In the genomic region with DNA sequence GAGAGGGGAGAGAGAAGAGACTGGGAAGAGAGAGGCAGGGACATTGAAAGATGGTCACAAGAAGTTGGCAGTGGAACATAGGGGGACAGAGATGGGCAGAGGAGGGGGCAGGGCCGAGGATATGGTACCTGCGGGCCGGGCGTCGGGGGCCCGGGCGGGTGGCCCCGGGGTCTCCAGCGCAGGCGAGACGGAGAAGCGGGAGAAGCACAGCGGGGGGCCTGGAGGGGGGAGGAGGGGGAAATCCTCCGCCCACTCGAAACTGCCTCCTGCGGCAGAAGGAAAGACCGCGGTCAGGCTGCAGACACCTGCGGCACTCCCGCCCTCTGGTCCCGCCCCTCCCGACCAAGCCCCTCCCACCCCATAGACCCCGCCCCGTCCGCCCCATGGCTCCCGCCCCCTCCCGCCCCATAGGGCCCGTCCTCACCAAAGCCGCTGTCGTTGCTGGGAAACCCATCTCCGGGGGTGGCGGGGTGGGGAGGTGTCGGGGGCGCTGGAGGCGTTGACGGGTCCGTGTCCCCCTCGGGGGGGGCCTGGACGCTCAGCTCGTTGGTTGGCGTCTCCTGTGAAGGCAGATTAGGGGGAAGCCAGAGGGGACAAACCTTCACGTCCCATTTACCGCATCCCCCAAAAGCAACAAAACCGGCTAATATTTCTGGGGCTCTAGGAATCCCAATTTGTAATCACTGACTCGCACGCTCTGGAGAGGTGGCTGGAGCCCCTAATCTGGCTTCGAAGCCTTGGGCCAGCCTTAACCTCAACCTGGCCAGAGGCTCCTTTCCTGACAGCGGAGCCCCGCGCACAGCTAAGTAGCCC, we compare ENCODE assay signal across 9 cellular contexts. TPM values are rescaled to one million over a fixed set of nuclear protein-coding genes. Genes with fewer than 3 reads are reported as not detected.
DNase-seq lines count a peak whose midpoint lies in the region; ATAC-seq, FAIRE-seq and TF ChIP-seq lines count a peak whose summit lies in the region.
"Had no signal": no experiment of that assay in that cellular context is flagged by ENCODE, and none has a peak within 500 bp of the region (broad histone marks: within the 10 kb centered on the region; RNA-seq: fewer than 3 reads in every experiment).

No MANE protein-coding gene starts in this region.

- H3K36me3 ChIP-seq in GM23338 (ENCODE audit: insufficient read depth) (no peaks in the 10 kb centered on the region), SK-N-MC (ENCODE audit: insufficient read depth, low read length) (no peaks in the 10 kb centered on the region)

- no peaks in the 10 kb centered on the region for H3K9me3 ChIP-seq in SK-N-MC (ENCODE audit: low read depth, low read length)

- no peaks in the 10 kb centered on the region for H3K9me2 ChIP-seq in GM23338 (ENCODE audit: insufficient read depth)

- TF ChIP-seq CTCF in 22Rv1 (IDR thresholded peaks at IDR 0.05) (no peak), GM23338 (conservative IDR thresholded peaks at IDR 0.05; ENCODE audit: low read depth in 2 of 2) (no peak), D721Med (IDR thresholded peaks at IDR 0.05; ENCODE audit: insufficient read depth, missing control alignments) (no peak)

- H3K27ac Mint-ChIP-seq in GM23338: peak overlapping the region; percentile 95
- H3K27ac Mint-ChIP-seq in natural killer cell treated with Interleukin-12 subunit alpha and Interleukin-12 subunit beta and Interleukin-15 and Interleukin-18, amount 100 ng/mL, for 72 hours: peak overlapping the region in 1 of 2 donors; percentile 50
- H3K27ac Mint-ChIP-seq: activated naive CD4-positive, alpha-beta T cell treated with anti-CD3 and anti-CD28 coated beads, Interleukin-2, amount 50 U/mL, for 72 hours had no signal

- H3F3A ChIP-seq in GM23338 (replicated peaks; ENCODE audit: low read depth): peaks cover 37% of the 10 kb centered on the region

- no peak for FAIRE-seq in D721Med (lab: Jason Lieb, UNC)

- H3K27me3 Mint-ChIP-seq in GM23338 (ENCODE audit: insufficient read depth, low read depth, poor library complexity): peaks cover 34% of the 10 kb centered on the region
- H3K27me3 Mint-ChIP-seq in natural killer cell treated with Interleukin-12 subunit alpha and Interleukin-12 subunit beta and Interleukin-15 and Interleukin-18, amount 100 ng/mL, for 72 hours: peaks cover 5 to 14% of the 10 kb centered on the region in 2 donors

- 0 out of 2 replicates have a peak overlapping the region, but pooled peaks have one; percentile 63 for H2AFZ ChIP-seq in GM23338

- peaks cover 6% of the 10 kb centered on the region; the same call in 1 of the 2 replicates for H4K20me1 ChIP-seq in GM23338 (replicated peaks; ENCODE audit: insufficient read depth)

- peaks cover 3% of the 10 kb centered on the region; the same call in 2 of the 3 replicates for H3K36me3 Mint-ChIP-seq in GM23338 (ENCODE audit: low read depth)
- no peaks in the 10 kb centered on the region for H3K36me3 Mint-ChIP-seq in natural killer cell treated with Interleukin-12 subunit alpha and Interleukin-12 subunit beta and Interleukin-15 and Interleukin-18, amount 100 ng/mL, for 72 hours

- no peak overlapping the region for H3K9ac ChIP-seq in SK-N-MC (ENCODE audit: insufficient read length)

- peaks cover 21% of the 10 kb centered on the region for H3K4me1 Mint-ChIP-seq in GM23338
- H3K4me1 Mint-ChIP-seq in natural killer cell treated with Interleukin-12 subunit alpha and Interleukin-12 subunit beta and Interleukin-15 and Interleukin-18, amount 100 ng/mL, for 72 hours (ENCODE audit: low read depth in 2 of 2): peaks cover 27 to 30% of the 10 kb centered on the region in 2 donors

- H3K4me3 Mint-ChIP-seq in GM23338: peak overlapping the region; percentile 75
- peak overlapping the region; percentile 62 for H3K4me3 Mint-ChIP-seq in natural killer cell treated with Interleukin-12 subunit alpha and Interleukin-12 subunit beta and Interleukin-15 and Interleukin-18, amount 100 ng/mL, for 72 hours

- DNase-seq in GM23338 (ENCODE audit: low spot score): peak; percentile 88
- no peak for DNase-seq in SK-N-MC (ENCODE audit: low read depth, low spot score)
- peak; percentile 55 for DNase-seq in astrocyte of the hippocampus (ENCODE audit: low read depth, low spot score)
- DNase-seq in natural killer cell treated with Interleukin-12 subunit alpha and Interleukin-12 subunit beta and Interleukin-15 and Interleukin-18, amount 100 ng/mL, for 72 hours (ENCODE audit: low spot score): no peak
- DNase-seq in D721Med (ENCODE audit: insufficient read length, low spot score): no peak
- no peak for DNase-seq in mucosa of gallbladder (ENCODE audit: low spot score)
- no peak for DNase-seq in 8988T

- peak overlapping the region; percentile 66 for H3K27ac ChIP-seq in 22Rv1
- H3K27ac ChIP-seq in GM23338 (ENCODE audit: low read depth): peak overlapping the region; percentile 93; the same call in 1 of the 2 replicates
- H3K27ac ChIP-seq in SK-N-MC: peak overlapping the region; percentile 46

- H3K27me3 ChIP-seq in GM23338 (ENCODE audit: insufficient read depth): 0 out of 2 replicates have a peak, but pooled peaks cover 2% of the 10 kb centered on the region

- H3K4me1 ChIP-seq in GM23338 (ENCODE audit: insufficient read depth): peaks cover 23% of the 10 kb centered on the region

- H3K9me3 Mint-ChIP-seq in GM23338: no peaks in the 10 kb centered on the region; the same call in 1 of the 3 replicates
- H3K9me3 Mint-ChIP-seq in natural killer cell treated with Interleukin-12 subunit alpha and Interleukin-12 subunit beta and Interleukin-15 and Interleukin-18, amount 100 ng/mL, for 72 hours: no peaks in the 10 kb centered on the region
- H3K9me3 Mint-ChIP-seq: activated naive CD4-positive, alpha-beta T cell treated with anti-CD3 and anti-CD28 coated beads, Interleukin-2, amount 50 U/mL, for 72 hours had no signal

- H3K79me2 ChIP-seq in GM23338 (replicated peaks; ENCODE audit: insufficient read depth): no peaks in the 10 kb centered on the region

- peak; percentile 13 for ATAC-seq in GM23338
- ATAC-seq in natural killer cell treated with Interleukin-12 subunit alpha and Interleukin-12 subunit beta and Interleukin-15 and Interleukin-18, amount 100 ng/mL, for 72 hours: no peak

- H3K4me3 ChIP-seq in GM23338 (peak overlapping the region; percentile 76), SK-N-MC (peak overlapping the region; percentile 56)

- peak overlapping the region; percentile 90 for H3K4me2 ChIP-seq in GM23338

TF ChIP-seq in GM23338, 12 proteins besides CTCF, POLR2A, EP300 and RAD21 (continues in another document):
- TF ChIP-seq POLR2AphosphoS5 (IDR thresholded peaks at IDR 0.05; ENCODE audit: low read depth) (no peak), ZNF114 (CRISPR knock-in tag; IDR thresholded peaks at IDR 0.05) (no peak), NANOG (IDR thresholded peaks at IDR 0.05; ENCODE audit: borderline replicate concordance) (no peak)

RNA-seq across cellular contexts. Expression of a gene that starts 20.4 kb away (rescaled TPM):
- total RNA-seq in GM23338 (2014; rRNA removed; shearing (Covaris generic)): 5.7 and 11.8 TPM in 2 replicates
- 1.6 and 2.0 TPM in 2 replicates for polyA plus RNA-seq in GM23338 (2016; fragmentation: Nextera tagmentation; extraction: Ambion mirVana)
- total RNA-seq in natural killer cell treated with Interleukin-12 subunit alpha and Interleukin-12 subunit beta and Interleukin-15 and Interleukin-18, amount 100 ng/mL, for 72 hours: 1 to 10 TPM in 1 of 2 donors, under 1 TPM in 1; 0.40 to 1.3 TPM
- 21.0 TPM for total RNA-seq in mucosa of gallbladder

RNA-seq across cellular contexts. Expression of a gene that starts 22.0 kb away (rescaled TPM):
- 42.6 and 60.4 TPM in 2 replicates for total RNA-seq in GM23338 (2014; rRNA removed; shearing (Covaris generic))
- 38.8 and 41.1 TPM in 2 replicates for polyA plus RNA-seq in GM23338 (2016; fragmentation: Nextera tagmentation; extraction: Ambion mirVana)
- 10 to 100 TPM; 66.4 to 66.9 TPM for total RNA-seq in natural killer cell treated with Interleukin-12 subunit alpha and Interleukin-12 subunit beta and Interleukin-15 and Interleukin-18, amount 100 ng/mL, for 72 hours
- 141 TPM for total RNA-seq in mucosa of gallbladder

RNA-seq across cellular contexts. Expression of a gene that starts 35.8 kb away (rescaled TPM):
- 0.94 and 1.2 TPM in 2 replicates for total RNA-seq in GM23338 (2014; rRNA removed; shearing (Covaris generic))
- polyA plus RNA-seq in GM23338 (2016; fragmentation: Nextera tagmentation; extraction: Ambion mirVana): 0.73 and 0.81 TPM in 2 replicates
- total RNA-seq in natural killer cell treated with Interleukin-12 subunit alpha and Interleukin-12 subunit beta and Interleukin-15 and Interleukin-18, amount 100 ng/mL, for 72 hours: 1 to 10 TPM; 2.1 to 4.6 TPM
- 1.0 TPM for total RNA-seq in mucosa of gallbladder

RNA-seq across cellular contexts. Expression of a gene that starts 45.4 kb away (rescaled TPM):
- 58.0 and 64.6 TPM in 2 replicates for total RNA-seq in GM23338 (2014; rRNA removed; shearing (Covaris generic))
- 23.2 and 25.8 TPM in 2 replicates for polyA plus RNA-seq in GM23338 (2016; fragmentation: Nextera tagmentation; extraction: Ambion mirVana)
- 100 to 1,000 TPM in 1 of 2 donors, 10 to 100 TPM in 1; 60.6 to 104 TPM for total RNA-seq in natural killer cell treated with Interleukin-12 subunit alpha and Interleukin-12 subunit beta and Interleukin-15 and Interleukin-18, amount 100 ng/mL, for 72 hours
- total RNA-seq in mucosa of gallbladder: 27.6 TPM

Comparison
In these comparisons a context has a peak if more than half of its experiments do, and no peak if none do; other contexts are left out.
1. DNase-seq: peak in GM23338 (single experiment) and astrocyte of the hippocampus (single experiment); none in SK-N-MC (single experiment), natural killer cell treated with Interleukin-12 subunit alpha and Interleukin-12 subunit beta and Interleukin-15 and Interleukin-18, amount 100 ng/mL, for 72 hours (single experiment), D721Med (single experiment), mucosa of gallbladder (single experiment) and 8988T (single experiment).
2. Peak in every context shown above with its lines, with median percentiles within 50 percentile points of each other: H3K27ac ChIP-seq.